8 cellular contexts compared by ENCODE assay signal in the genomic region with DNA sequence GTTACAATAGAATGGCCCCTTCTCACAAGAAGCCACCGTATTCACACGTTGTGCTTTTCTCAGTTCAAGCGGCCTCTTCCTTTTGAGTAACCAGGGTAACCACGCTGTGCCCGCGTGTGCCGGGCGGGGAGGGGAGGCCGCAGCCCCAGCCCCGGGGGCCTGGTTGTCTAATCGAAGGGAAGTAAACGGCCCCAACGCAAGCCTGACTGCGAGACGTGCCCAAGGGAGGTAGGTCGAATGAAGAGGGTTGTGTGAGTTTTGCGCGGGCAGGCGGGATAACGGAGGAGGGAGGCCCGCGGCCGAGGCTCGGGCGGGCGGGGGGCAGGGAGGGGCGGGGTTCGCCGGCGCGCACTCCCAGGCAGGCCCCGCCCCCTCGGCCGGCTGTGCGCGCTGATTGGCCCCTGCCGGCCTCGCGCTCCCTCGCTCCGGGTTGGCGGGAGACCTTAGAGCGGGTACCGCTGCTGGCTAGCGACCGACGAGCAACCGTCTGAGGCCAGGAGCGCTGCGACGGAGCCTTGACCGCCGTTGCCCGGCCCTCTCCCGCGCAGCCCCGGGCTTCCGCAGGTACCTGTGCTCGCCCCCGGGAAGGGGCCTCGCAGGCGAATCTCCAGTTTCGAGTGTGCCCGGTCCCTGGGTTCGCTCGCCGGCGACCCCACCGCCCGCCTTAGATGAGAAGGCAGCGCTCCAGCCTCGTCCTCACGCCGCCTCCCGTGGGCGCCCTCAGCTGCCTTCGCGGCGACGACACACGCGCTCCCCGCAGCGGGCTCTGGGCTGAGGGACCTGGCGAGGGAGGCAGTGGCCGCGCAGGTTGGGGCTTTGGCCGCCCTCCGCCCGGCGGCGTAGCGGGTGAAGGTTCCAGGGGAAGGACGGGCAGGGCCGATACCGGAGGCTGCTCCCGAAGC. TPM values are rescaled to one million over a fixed set of nuclear protein-coding genes. Genes with fewer than 3 reads are reported as not detected.
DNase-seq lines count a peak whose midpoint lies in the region; ATAC-seq and TF ChIP-seq lines count a peak whose summit lies in the region.

A gene (plus strand): TSS at position 451 of the 902 bp plus-strand sequence. CDS start 5,181 bp downstream, outside the sequence.

- ATAC-seq in GM23338 = peak; percentile 97
- ATAC-seq in left lobe of liver = peak; percentile 87

- H3K4me1 ChIP-seq in GM23338 (ENCODE audit: insufficient read depth) = no peaks in the 10 kb centered on the region; the same call in 1 of the 2 replicates

- H3K4me3 Mint-ChIP-seq in GM23338 = peak within 1 kb of the TSS; percentile 58
- peak within 1 kb of the TSS; percentile 86 for H3K4me3 Mint-ChIP-seq in activated CD4-positive, alpha-beta T cell treated with anti-CD3 and anti-CD28 coated beads, Interleukin-2, amount 10 ng/mL, durations not matched to agents 24 days and 14 days

- H3K27ac ChIP-seq in GM23338 (ENCODE audit: low read depth) (no peak within 1 kb of the TSS), WERI-Rb-1 (no peak within 1 kb of the TSS)

- no peaks in the 10 kb centered on the region for H3K9me3 ChIP-seq in WERI-Rb-1 (ENCODE audit: severe bottlenecking)

- peak within 1 kb of the TSS; percentile 66 for H3K4me3 ChIP-seq in GM23338
- no peak within 1 kb of the TSS for H3K4me3 ChIP-seq in WERI-Rb-1 (ENCODE audit: low read depth, low read length)

- H3K36me3 ChIP-seq in GM23338 (ENCODE audit: insufficient read depth) (no peaks in the 10 kb centered on the region), WERI-Rb-1 (peaks cover 10% of the 10 kb centered on the region)

- H3K27ac Mint-ChIP-seq in GM23338 = no peak within 1 kb of the TSS
- peak within 1 kb of the TSS; percentile 80 for H3K27ac Mint-ChIP-seq in activated CD4-positive, alpha-beta T cell treated with anti-CD3 and anti-CD28 coated beads, Interleukin-2, amount 10 ng/mL, durations not matched to agents 24 days and 14 days

- TF ChIP-seq CTCF in GM23338 (conservative IDR thresholded peaks at IDR 0.05; ENCODE audit: low read depth in 2 of 2) = 0 out of 4 replicates have a peak, but pooled peaks of 1 of the 2 experiments have one; percentile 6
- TF ChIP-seq CTCF in WERI-Rb-1 (IDR thresholded peaks at IDR 0.05; ENCODE audit: low read depth, low read length) = no peak

- peak within 1 kb of the TSS; percentile 95 for H2AFZ ChIP-seq in GM23338

- no peaks in the 10 kb centered on the region for H3K9me2 ChIP-seq in GM23338 (ENCODE audit: insufficient read depth)

- H3K9me3 Mint-ChIP-seq in GM23338 = peaks cover 7% of the 10 kb centered on the region; the same call in 1 of the 3 replicates
- H3K9me3 Mint-ChIP-seq in activated CD4-positive, alpha-beta T cell treated with anti-CD3 and anti-CD28 coated beads, Interleukin-2, amount 10 ng/mL, durations not matched to agents 24 days and 14 days = no peaks in the 10 kb centered on the region

- H3K4me1 Mint-ChIP-seq in GM23338 = peaks cover 4% of the 10 kb centered on the region; the same call in 2 of the 3 replicates
- H3K4me1 Mint-ChIP-seq in activated CD4-positive, alpha-beta T cell treated with anti-CD3 and anti-CD28 coated beads, Interleukin-2, amount 10 ng/mL, durations not matched to agents 24 days and 14 days = peaks cover 10% of the 10 kb centered on the region

- H3K27me3 Mint-ChIP-seq in GM23338 (ENCODE audit: insufficient read depth, low read depth, poor library complexity) = peaks cover 22% of the 10 kb centered on the region
- H3K27me3 Mint-ChIP-seq in activated CD4-positive, alpha-beta T cell treated with anti-CD3 and anti-CD28 coated beads, Interleukin-2, amount 10 ng/mL, durations not matched to agents 24 days and 14 days = peaks cover 4% of the 10 kb centered on the region

- H3K27me3 ChIP-seq in GM23338 (ENCODE audit: insufficient read depth) (peaks cover 27% of the 10 kb centered on the region), WERI-Rb-1 (ENCODE audit: insufficient read depth, low read depth, severe bottlenecking) (no peaks in the 10 kb centered on the region)

- DNase-seq in EH (ENCODE audit: low read depth) (peak; percentile 75), GM23338 (ENCODE audit: low spot score) (peak; percentile 93), NCI-H1092 (lab: John Stamatoyannopoulos, UW) (peak; percentile 64), cortex of kidney (lab: John Stamatoyannopoulos, UW) (peak; percentile 15), left lobe of liver (ENCODE audit: low spot score) (peak; percentile 58), WERI-Rb-1 (no peak)
- peak; percentile 94 for DNase-seq in activated CD4-positive, alpha-beta T cell treated with anti-CD3 and anti-CD28 coated beads, Interleukin-2, amount 10 ng/mL, durations not matched to agents 24 days and 14 days
- peak; percentile 74 for DNase-seq in stimulated activated CD4-positive, alpha-beta T cell treated with anti-CD3 and anti-CD28 coated beads, Interleukin-2, amount 100 ng/mL, for 4 hours (ENCODE audit: low read depth)

- no peaks in the 10 kb centered on the region for H3K79me2 ChIP-seq in GM23338 (replicated peaks; ENCODE audit: insufficient read depth)

- H3K4me2 ChIP-seq in GM23338 = peak within 1 kb of the TSS; percentile 79

- peaks cover 13% of the 10 kb centered on the region; the same call in 1 of the 2 replicates for H3F3A ChIP-seq in GM23338 (replicated peaks; ENCODE audit: low read depth)

- peaks cover 8% of the 10 kb centered on the region for H3K36me3 Mint-ChIP-seq in GM23338 (ENCODE audit: low read depth)
- H3K36me3 Mint-ChIP-seq in activated CD4-positive, alpha-beta T cell treated with anti-CD3 and anti-CD28 coated beads, Interleukin-2, amount 10 ng/mL, durations not matched to agents 24 days and 14 days (ENCODE audit: low read depth) = peaks cover 10% of the 10 kb centered on the region

- intact Hi-C loops in activated CD4-positive, alpha-beta T cell treated with anti-CD3 and anti-CD28 coated beads, Interleukin-2, amount 10 ng/mL, durations not matched to agents 24 days and 14 days (cut with micrococcal nuclease) = loop anchor here (1.0 kb wide), 1 partner anchor 8 kb away; no protein-coding TSS in a partner anchor

- no peaks in the 10 kb centered on the region; the same call in none of the 2 replicates for H4K20me1 ChIP-seq in GM23338 (replicated peaks; ENCODE audit: insufficient read depth)

TF ChIP-seq in GM23338, 12 proteins besides CTCF, POLR2A, EP300 and RAD21:
- TF ChIP-seq STAT1 (IDR thresholded peaks at IDR 0.05; ENCODE audit: unreplicated experiment) = no peak
- peak; percentile 9; the same call in 1 of the 2 replicates for TF ChIP-seq CREB1 (CRISPR knock-in tag; IDR thresholded peaks at IDR 0.05; ENCODE audit: low read depth)

RNA-seq across cellular contexts. Expression of the gene that starts here (rescaled TPM):
- 0.12 and 0.42 TPM in 2 replicates for total RNA-seq in GM23338 (2014; rRNA removed; shearing (Covaris generic))
- polyA plus RNA-seq in GM23338 (2016; fragmentation: Nextera tagmentation; extraction: Ambion mirVana) = 2.8 and 4.0 TPM in 2 replicates
- 1.9 TPM in 2 replicates for total RNA-seq in activated CD4-positive, alpha-beta T cell treated with anti-CD3 and anti-CD28 coated beads, Interleukin-2, amount 10 ng/mL, durations not matched to agents 24 days and 14 days
- total RNA-seq in left lobe of liver = 0.13 TPM

Comparison
In these comparisons a context has a peak if more than half of its experiments do, and no peak if none do; other contexts are left out.
1. Peak in DNase-seq and ATAC-seq in left lobe of liver; RNA of the gene not detected or under 1 TPM.